Comparison of ENCODE assay signal across 27 cellular contexts in the genomic region with DNA sequence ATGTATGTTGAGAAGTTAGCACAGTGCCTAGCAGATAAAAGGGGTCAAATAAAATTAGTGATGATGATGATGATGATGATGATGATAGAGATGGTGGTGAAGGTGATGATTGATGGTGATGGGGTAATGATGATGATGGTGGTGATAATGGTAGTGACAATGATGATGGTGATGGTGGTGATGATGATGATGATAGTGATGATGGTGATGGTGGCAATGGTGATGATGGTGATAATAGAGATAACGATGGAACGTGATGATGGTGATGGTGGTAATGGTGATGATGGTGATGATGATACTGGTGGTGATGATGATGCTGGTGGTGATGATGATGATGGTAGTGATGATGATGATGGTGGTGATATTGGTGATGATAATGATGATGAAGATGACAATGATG.
"Had no signal": no experiment of that assay in that cellular context is flagged by ENCODE, and none has a peak within 500 bp of the region (broad histone marks: within the 10 kb centered on the region; RNA-seq: fewer than 3 reads in every experiment).

No MANE protein-coding gene starts in this region.

- ATAC-seq: left colon; left lung; lower lobe of right lung; naive thymus-derived CD8-positive, alpha-beta T cell; pancreas; right cardiac atrium; stimulated activated effector memory CD8-positive, alpha-beta T cell treated with anti-CD3 and anti-CD28 coated beads, Interleukin-12 subunit alpha, Interleukin-12 subunit beta, amount 100 ng/mL, for 72 hours had no signal

- FAIRE-seq: islet of Langerhans, kidney, pancreas, small intestine had no signal

- H3K36me3 ChIP-seq: left lung, lower lobe of right lung, pancreas, prostate gland, sigmoid colon, spleen, suprapubic skin, thoracic aorta, tibial artery, vagina had no signal

- DNase-seq: hypothalamus; immature natural killer cell; kidney; left colon; left lung; lower lobe of right lung; mammary epithelial cell; mesenchymal stem cell; naive thymus-derived CD8-positive, alpha-beta T cell; nucleus accumbens; pancreas; posterior cingulate gyrus; retina; right cardiac atrium; small intestine; spleen; stimulated activated CD4-positive, alpha-beta T cell treated with anti-CD3 and anti-CD28 coated beads, Interleukin-4, amount 100 ng/mL, for 24 hours; stimulated activated naive CD4-positive, alpha-beta T cell; tibial artery; trophoblast cell had no signal

- H3K27ac ChIP-seq: left lung, lower lobe of right lung, pancreas, prostate gland, sigmoid colon, spleen, suprapubic skin, thoracic aorta, tibial artery, vagina had no signal

- H3K9me3 ChIP-seq: left lung, lower lobe of right lung, pancreas, prostate gland, suprapubic skin, thoracic aorta, tibial artery, vagina had no signal

- H3K27me3 ChIP-seq: vagina had no signal

- H3K4me1 ChIP-seq: left lung, lower lobe of right lung, pancreas, prostate gland, sigmoid colon, spleen, suprapubic skin, vagina had no signal

- H3K4me3 ChIP-seq: left lung, lower lobe of right lung, pancreas, prostate gland, sigmoid colon, spleen, suprapubic skin, thoracic aorta, tibial artery, vagina had no signal
